In genomic region chr6:71043902-71044301, GRCh38 we compare ENCODE assay signal across 16 cellular contexts.
DNase-seq lines count a peak whose midpoint lies in the region; ATAC-seq, FAIRE-seq and TF ChIP-seq lines count a peak whose summit lies in the region.
"Had no signal": no experiment of that assay in that cellular context is flagged by ENCODE, and none has a peak within 500 bp of the region (broad histone marks: within the 10 kb centered on the region; RNA-seq: fewer than 3 reads in every experiment).

No MANE protein-coding gene starts in this region.

- H3K4me1 ChIP-seq in keratinocyte (ENCODE audit: control insufficient read depth, extremely low read depth, insufficient read depth, low read length), result no peaks in the 10 kb centered on the region
- no peaks in the 10 kb centered on the region for H3K4me1 ChIP-seq in colonic mucosa
- H3K4me1 ChIP-seq in gastrocnemius medialis, result peaks cover 0 to 4% of the 10 kb centered on the region in 2 donors

- H3K9ac ChIP-seq in keratinocyte (ENCODE audit: control insufficient read depth, extremely low read depth, insufficient read depth, low read length) (no peak overlapping the region), colonic mucosa (ENCODE audit: low read depth in 2 of 2, low read length in 2 of 2) (no peak overlapping the region)
- H3K9ac ChIP-seq: BLaER1 treated with 17β-estradiol and CSF1 and Interleukin-3, amounts not matched to agents 10 nM and 100 nM had no signal

- ATAC-seq in GM18498 (IDR thresholded peaks at IDR 0.05; ENCODE audit: unreplicated experiment), result peak; percentile 47
- peak; percentile 51 for ATAC-seq in HG03520 (IDR thresholded peaks at IDR 0.05; ENCODE audit: unreplicated experiment)
- no peak for ATAC-seq in HG02588 (IDR thresholded peaks at IDR 0.05; ENCODE audit: unreplicated experiment)
- no peak for ATAC-seq in gastrocnemius medialis
- ATAC-seq: T-cell had no signal

- no peaks in the 10 kb centered on the region for H3K4me1 Mint-ChIP-seq in activated T-cell treated with anti-CD3 and anti-CD28 coated beads, Interleukin-2, amount 50 U/mL, for 24 hours (ENCODE audit: low read depth)
- H3K4me1 Mint-ChIP-seq: activated naive CD4-positive, alpha-beta T cell treated with anti-CD3 and anti-CD28 coated beads, Interleukin-2, amount 50 U/mL, for 24 hours; T-cell had no signal

- TF ChIP-seq POLR2A in gastrocnemius medialis (IDR thresholded peaks at IDR 0.05), result no peak

- no peaks in the 10 kb centered on the region for H4K20me1 ChIP-seq in keratinocyte (ENCODE audit: control insufficient read depth, extremely low read depth, insufficient read depth, low read length)
- H4K20me1 ChIP-seq: BLaER1 treated with 17β-estradiol and CSF1 and Interleukin-3, amounts not matched to agents 10 nM and 100 nM had no signal

- H3K4me3 ChIP-seq in keratinocyte (ENCODE audit: control insufficient read depth in 2 of 3, extremely low read depth in 1 of 3, insufficient read depth in 2 of 3, low read depth in 1 of 3, low read length in 3 of 3), result no peak overlapping the region
- H3K4me3 ChIP-seq in colonic mucosa, result no peak overlapping the region
- H3K4me3 ChIP-seq in gastrocnemius medialis, result no peak overlapping the region
- H3K4me3 ChIP-seq: BLaER1 treated with 17β-estradiol and CSF1 and Interleukin-3, amounts not matched to agents 10 nM and 100 nM had no signal

- H2AFZ ChIP-seq in keratinocyte (ENCODE audit: control insufficient read depth, low read length), result no peak overlapping the region

- no peak overlapping the region for H3K4me3 Mint-ChIP-seq in activated T-cell treated with anti-CD3 and anti-CD28 coated beads, Interleukin-2, amount 50 U/mL, for 24 hours
- H3K4me3 Mint-ChIP-seq: activated naive CD4-positive, alpha-beta T cell treated with anti-CD3 and anti-CD28 coated beads, Interleukin-2, amount 50 U/mL, for 24 hours; T-cell had no signal

- peak; percentile 46 for FAIRE-seq in keratinocyte (lab: Jason Lieb, UNC)

- DNase-seq in SKM-1 (lab: John Stamatoyannopoulos, UW; ENCODE audit: unreplicated experiment) (peak; percentile 41), keratinocyte (ENCODE audit: low read depth, low spot score) (no peak), colonic mucosa (no peak), gastrocnemius medialis (no peak)
- DNase-seq in activated T-cell treated with anti-CD3 and anti-CD28 coated beads, Interleukin-2, amount 50 U/mL, for 24 hours, result no peak
- DNase-seq: activated CD8-positive, alpha-beta memory T cell treated with anti-CD3 and anti-CD28 coated beads for 24 hours; cortex of kidney; NCI-H1417 treated with DMSO at 0.1 percent for 48 hours; NCI-H69; stimulated activated naive CD4-positive, alpha-beta T cell; T-cell had no signal

- H3K9me3 ChIP-seq in keratinocyte (ENCODE audit: control insufficient read depth, low read depth, low read length), result no peaks in the 10 kb centered on the region
- H3K9me3 ChIP-seq in colonic mucosa, result no peaks in the 10 kb centered on the region
- H3K9me3 ChIP-seq in gastrocnemius medialis, result no peaks in the 10 kb centered on the region
- H3K9me3 ChIP-seq: BLaER1 treated with 17β-estradiol and CSF1 and Interleukin-3, amounts not matched to agents 10 nM and 100 nM had no signal

- H3K79me2 ChIP-seq in keratinocyte (ENCODE audit: control insufficient read depth, insufficient read depth, low read length), result no peaks in the 10 kb centered on the region

- no peaks in the 10 kb centered on the region for H3K36me3 Mint-ChIP-seq in activated T-cell treated with anti-CD3 and anti-CD28 coated beads, Interleukin-2, amount 50 U/mL, for 24 hours (ENCODE audit: low read depth)
- H3K36me3 Mint-ChIP-seq: activated naive CD4-positive, alpha-beta T cell treated with anti-CD3 and anti-CD28 coated beads, Interleukin-2, amount 50 U/mL, for 24 hours; T-cell had no signal

- H3K27me3 ChIP-seq in keratinocyte (ENCODE audit: control insufficient read depth, extremely low read depth, insufficient read depth, low read length) (peaks cover 4% of the 10 kb centered on the region), colonic mucosa (no peaks in the 10 kb centered on the region), gastrocnemius medialis (no peaks in the 10 kb centered on the region)
- H3K27me3 ChIP-seq: BLaER1 treated with 17β-estradiol and CSF1 and Interleukin-3, amounts not matched to agents 10 nM and 100 nM had no signal

- no peaks in the 10 kb centered on the region for H3K36me3 ChIP-seq in keratinocyte (ENCODE audit: control insufficient read depth in 2 of 2, extremely low read depth in 1 of 2, insufficient read depth in 2 of 2, low read length in 2 of 2)
- H3K36me3 ChIP-seq in colonic mucosa, result no peaks in the 10 kb centered on the region
- H3K36me3 ChIP-seq in gastrocnemius medialis, result no peaks in the 10 kb centered on the region
- H3K36me3 ChIP-seq: BLaER1 treated with 17β-estradiol and CSF1 and Interleukin-3, amounts not matched to agents 10 nM and 100 nM had no signal

- dilution Hi-C loops in keratinocyte (cut with MboI; ENCODE audit: extremely low pct_ligation_motif_present, low sequenced_read_pairs), result no loop called here

- H3K9me1 ChIP-seq in keratinocyte (ENCODE audit: control insufficient read depth, extremely low read depth, insufficient read depth, low read length), result no peaks in the 10 kb centered on the region

- TF ChIP-seq CTCF in keratinocyte (optimal IDR thresholded peaks at IDR 0.05 in 1 of 3, IDR thresholded peaks at IDR 0.05 in 1 of 3, conservative IDR thresholded peaks at IDR 0.05 in 1 of 3; ENCODE audit: extremely low read depth in 1 of 3, insufficient read depth in 2 of 3, low read length in 3 of 3) (no peak), colonic mucosa (IDR thresholded peaks at IDR 0.05) (no peak), gastrocnemius medialis (IDR thresholded peaks at IDR 0.05 in 4 of 5, conservative IDR thresholded peaks at IDR 0.05 in 1 of 5) (no peak)

- intact Hi-C loops in colonic mucosa (cut with DNase I) (no loop called here), gastrocnemius medialis (cut with DNase I; ENCODE audit: low total_unique reads) (no loop called here)

- H3K27ac Mint-ChIP-seq in activated T-cell treated with anti-CD3 and anti-CD28 coated beads, Interleukin-2, amount 50 U/mL, for 24 hours, result no peak overlapping the region
- H3K27ac Mint-ChIP-seq: activated naive CD4-positive, alpha-beta T cell treated with anti-CD3 and anti-CD28 coated beads, Interleukin-2, amount 50 U/mL, for 24 hours; T-cell had no signal

- H3K27ac ChIP-seq in keratinocyte (ENCODE audit: control insufficient read depth, insufficient read depth, low read length) (no peak overlapping the region), colonic mucosa (no peak overlapping the region), gastrocnemius medialis (no peak overlapping the region)
- H3K27ac ChIP-seq: BLaER1 treated with 17β-estradiol and CSF1 and Interleukin-3, amounts not matched to agents 10 nM and 100 nM had no signal

- no peak overlapping the region for H3K4me2 ChIP-seq in keratinocyte (ENCODE audit: control insufficient read depth, extremely low read depth, insufficient read depth, low read depth, low read length)

- H3K9me3 Mint-ChIP-seq in activated T-cell treated with anti-CD3 and anti-CD28 coated beads, Interleukin-2, amount 50 U/mL, for 24 hours, result no peaks in the 10 kb centered on the region
- H3K9me3 Mint-ChIP-seq: T-cell had no signal

- peaks cover 3% of the 10 kb centered on the region for H3K27me3 Mint-ChIP-seq in activated T-cell treated with anti-CD3 and anti-CD28 coated beads, Interleukin-2, amount 50 U/mL, for 24 hours

- in situ Hi-C loops in gastrocnemius medialis (cut with MboI; ENCODE audit: low sequenced_read_pairs in 4 of 4), result no loop called here

Comparison
In these comparisons a context has a peak if more than half of its experiments do, and no peak if none do; other contexts are left out.
1. ATAC-seq: peak in GM18498 (single experiment) and HG03520 (single experiment); none in HG02588 (single experiment) and gastrocnemius medialis (0 of 2).